In genomic region chr19:13095393-13095784, GRCh38 we compare ENCODE assay signal across 12 cellular contexts. TPM values are rescaled to one million over a fixed set of nuclear protein-coding genes. Genes with fewer than 3 reads are reported as not detected.
A peak's percentile ranks its signal among the peaks of the same experiment; 100 is the strongest.
DNase-seq lines count a peak whose midpoint lies in the region; ATAC-seq lines count a peak whose summit lies in the region.
"Had no signal": no experiment of that assay in that cellular context is flagged by ENCODE, and none has a peak within 500 bp of the region (broad histone marks: within the 10 kb centered on the region; RNA-seq: fewer than 3 reads in every experiment).

No MANE protein-coding gene starts in this region.

- peak overlapping the region; percentile 79 to 100 (median 98) for H3K4me2 ChIP-seq in BLaER1 treated with 17β-estradiol and CSF1 and Interleukin-3, amounts not matched to agents 10 nM and 100 nM

- H3K9me3 Mint-ChIP-seq in dendritic cell treated with granulocyte-macrophage colony-stimulating factor and Interleukin-4, amounts not matched to agents 40 ng/mL and 50 ng/mL, for 4 days = no peaks in the 10 kb centered on the region
- no peaks in the 10 kb centered on the region for H3K9me3 Mint-ChIP-seq in naive B cell

- intact Hi-C loops in dendritic cell treated with granulocyte-macrophage colony-stimulating factor and Interleukin-4, amounts not matched to agents 40 ng/mL and 50 ng/mL, for 4 days (cut with micrococcal nuclease) = loop anchor here (2.0 kb wide), 1 partner anchor 117 kb away; no protein-coding TSS in a partner anchor

- H3K9ac ChIP-seq in BLaER1 treated with 17β-estradiol and CSF1 and Interleukin-3, amounts not matched to agents 10 nM and 100 nM = peak overlapping the region; percentile 43 to 96 (median 78); a peak in 21 of 22 replicates
- H3K9ac ChIP-seq in HUES6 (ENCODE audit: low read length) = no peak overlapping the region

- H3K4me3 ChIP-seq in BLaER1 treated with 17β-estradiol and CSF1 and Interleukin-3, amounts not matched to agents 10 nM and 100 nM = peak overlapping the region; percentile 54 to 86 (median 67)
- H3K4me3 ChIP-seq in HUES6 (ENCODE audit: low read depth, low read length) = peak overlapping the region; percentile 61
- H3K4me3 ChIP-seq: lung had no signal

- H3K36me3 ChIP-seq in BLaER1 treated with 17β-estradiol and CSF1 and Interleukin-3, amounts not matched to agents 10 nM and 100 nM = peaks cover 0 to 19% (median 16%) of the 10 kb centered on the region in 11 experiments; a peak in 18 of 22 replicates
- no peaks in the 10 kb centered on the region for H3K36me3 ChIP-seq in HUES6 (ENCODE audit: control insufficient read depth, insufficient read depth, low read length)

- H3K4me3 Mint-ChIP-seq in dendritic cell treated with granulocyte-macrophage colony-stimulating factor and Interleukin-4, amounts not matched to agents 40 ng/mL and 50 ng/mL, for 4 days = peak overlapping the region; percentile 92
- peak overlapping the region; percentile 89 to 98 (median 97) for H3K4me3 Mint-ChIP-seq in naive B cell

- DNase-seq in naive B cell = peak; percentile 69
- DNase-seq in NCI-H2227 (lab: John Stamatoyannopoulos, UW; ENCODE audit: unreplicated experiment) = no peak
- DNase-seq: activated gamma-delta T cell treated with Interleukin-2 at 50 U/mL for 16 hours, Caco-2, NCI-H345 had no signal

- H3K27ac ChIP-seq in BLaER1 treated with 17β-estradiol and CSF1 and Interleukin-3, amounts not matched to agents 10 nM and 100 nM = peak overlapping the region in 10 of 11 experiments; percentile 32 to 87 (median 74); a peak in 17 of 22 replicates
- no peak overlapping the region for H3K27ac ChIP-seq in HUES6 (ENCODE audit: low read depth, low read length)

- H3K4me1 Mint-ChIP-seq in dendritic cell treated with granulocyte-macrophage colony-stimulating factor and Interleukin-4, amounts not matched to agents 40 ng/mL and 50 ng/mL, for 4 days (ENCODE audit: low read depth) = peaks cover 59% of the 10 kb centered on the region
- peaks cover 27 to 52% (median 36%) of the 10 kb centered on the region in 3 donors for H3K4me1 Mint-ChIP-seq in naive B cell

- peaks cover 71 to 95% (median 90%) of the 10 kb centered on the region in 10 experiments for H3K4me1 ChIP-seq in BLaER1 treated with 17β-estradiol and CSF1 and Interleukin-3, amounts not matched to agents 10 nM and 100 nM
- peaks cover 34% of the 10 kb centered on the region for H3K4me1 ChIP-seq in HUES6 (ENCODE audit: control insufficient read depth, insufficient read depth, low read length)
- H3K4me1 ChIP-seq: Caco-2 had no signal

- ATAC-seq in naive B cell (ENCODE audit: low read depth in 2 of 2) (peak; percentile 29 to 30), HG03469 (IDR thresholded peaks at IDR 0.05; ENCODE audit: unreplicated experiment) (no peak), GM21786 (IDR thresholded peaks at IDR 0.05; ENCODE audit: unreplicated experiment) (no peak), HG03139 (IDR thresholded peaks at IDR 0.05; ENCODE audit: unreplicated experiment) (no peak)

- H3K27me3 ChIP-seq in BLaER1 treated with 17β-estradiol and CSF1 and Interleukin-3, amounts not matched to agents 10 nM and 100 nM = peaks cover 0 to 29% (median 20%) of the 10 kb centered on the region in 11 experiments; a peak in 14 of 22 replicates
- peaks cover 84% of the 10 kb centered on the region for H3K27me3 ChIP-seq in HUES6 (ENCODE audit: control insufficient read depth, insufficient read depth, low read length)

- peak overlapping the region; percentile 98 for H3K27ac Mint-ChIP-seq in dendritic cell treated with granulocyte-macrophage colony-stimulating factor and Interleukin-4, amounts not matched to agents 40 ng/mL and 50 ng/mL, for 4 days
- H3K27ac Mint-ChIP-seq in naive B cell = peak overlapping the region; percentile 79 to 99 (median 98)

- H3K27me3 Mint-ChIP-seq in dendritic cell treated with granulocyte-macrophage colony-stimulating factor and Interleukin-4, amounts not matched to agents 40 ng/mL and 50 ng/mL, for 4 days = peaks cover 5% of the 10 kb centered on the region
- H3K27me3 Mint-ChIP-seq in naive B cell = no peaks in the 10 kb centered on the region

- H4K20me1 ChIP-seq in BLaER1 treated with 17β-estradiol and CSF1 and Interleukin-3, amounts not matched to agents 10 nM and 100 nM = peaks cover 1 to 48% (median 18%) of the 10 kb centered on the region in 11 experiments; a peak in 18 of 22 replicates

- peaks cover 33% of the 10 kb centered on the region for H3K36me3 Mint-ChIP-seq in dendritic cell treated with granulocyte-macrophage colony-stimulating factor and Interleukin-4, amounts not matched to agents 40 ng/mL and 50 ng/mL, for 4 days (ENCODE audit: low read depth)
- peaks cover 8 to 9% of the 10 kb centered on the region in 2 donors for H3K36me3 Mint-ChIP-seq in naive B cell

- no peaks in the 10 kb centered on the region for H3K9me3 ChIP-seq in BLaER1 treated with 17β-estradiol and CSF1 and Interleukin-3, amounts not matched to agents 10 nM and 100 nM (replicated peaks in 1 of 11)
- H3K9me3 ChIP-seq in HUES6 (ENCODE audit: control insufficient read depth, insufficient read depth, low read depth, low read length) = no peaks in the 10 kb centered on the region
- H3K9me3 ChIP-seq: Caco-2 had no signal

RNA-seq across cellular contexts. Expression of gene LYL1, which starts 7.3 kb away (rescaled TPM):
- 10 to 100 TPM; 39.9 to 88.3 (median 50.8) TPM for polyA plus RNA-seq in naive B cell (ENCODE audit: low read depth in 6 of 6)

RNA-seq across cellular contexts. Expression of gene TRMT1, which starts 21.2 kb away (rescaled TPM):
- polyA plus RNA-seq in naive B cell (ENCODE audit: low read depth in 6 of 6) = 10 to 100 TPM; 20.2 to 36.3 (median 24.1) TPM

RNA-seq across cellular contexts. Expression of gene NACC1, which starts 22.7 kb away (rescaled TPM):
- polyA plus RNA-seq in naive B cell (ENCODE audit: low read depth in 6 of 6) = 1 to 10 TPM in 2 of 6 donors, under 1 TPM in 4; 0.47 to 1.4 (median 0.67) TPM

RNA-seq across cellular contexts. Expression of gene STX10, which starts 54.8 kb away (rescaled TPM):
- polyA plus RNA-seq in naive B cell (ENCODE audit: low read depth in 6 of 6) = 10 to 100 TPM; 48.2 to 84.3 (median 60.0) TPM

RNA-seq across cellular contexts. Expression of gene IER2, which starts 54.8 kb away (rescaled TPM):
- 1,000 to 10,000 TPM in 2 of 6 donors, 100 to 1,000 TPM in 4; 351 to 1,131 (median 562) TPM for polyA plus RNA-seq in naive B cell (ENCODE audit: low read depth in 6 of 6)

Comparison
In these comparisons a context has a peak if more than half of its experiments do, and no peak if none do; other contexts are left out.
1. ATAC-seq: peak in naive B cell (2 of 2); none in HG03469 (single experiment), GM21786 (single experiment) and HG03139 (single experiment).